In the genomic region with DNA sequence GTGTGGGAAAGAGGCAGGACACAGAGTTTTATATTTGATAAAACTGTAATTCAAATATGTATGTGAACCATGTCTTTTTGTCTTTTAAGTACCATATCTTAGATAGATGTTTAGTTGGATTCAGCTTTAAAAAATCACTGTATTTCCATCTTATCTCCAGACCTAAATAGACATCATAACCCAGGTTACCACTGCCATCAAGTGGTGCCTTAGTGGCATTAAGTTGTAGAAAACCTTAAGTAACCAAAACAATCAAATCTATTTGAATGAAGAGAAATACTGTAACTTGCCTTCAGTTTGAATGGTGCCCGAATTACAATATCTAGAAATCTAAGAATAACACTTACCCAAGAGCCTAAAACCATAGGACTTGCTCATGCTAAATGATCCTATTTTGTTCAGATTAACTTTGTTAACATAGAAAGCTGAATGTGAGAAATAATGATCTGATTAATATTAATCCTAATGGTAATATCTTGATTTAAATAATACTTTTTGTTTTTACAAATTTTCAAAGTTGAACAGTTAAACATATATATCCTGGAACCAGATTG, we compare ENCODE assay signal across 7 cellular contexts.
DNase-seq lines count a peak whose midpoint lies in the region; ATAC-seq, FAIRE-seq and TF ChIP-seq lines count a peak whose summit lies in the region.

No MANE protein-coding gene starts in this region.

- intact Hi-C loops in GM12878 (cut with micrococcal nuclease; ENCODE audit: unreplicated experiment): loop anchor here (1.0 to 5.0 kb wide), 2 partner anchors 866 to 936 kb away; no protein-coding TSS in a partner anchor
- intact Hi-C loops in uterus (cut with DNase I; ENCODE audit: low total_unique reads): no loop called here

- H3K27ac ChIP-seq in GM12878 (ENCODE audit: control insufficient read depth, insufficient read depth): no peak overlapping the region
- H3K27ac ChIP-seq in uterus: no peak overlapping the region

- in situ Hi-C loops in GM13977 (cut with MboI; ENCODE audit: low pct_unique_long_range_greater_than_20kb, low sequenced_read_pairs, unreplicated experiment): loop anchor here (25.0 kb wide), 1 partner anchor 231 kb away; no protein-coding TSS in a partner anchor
- in situ Hi-C loops in GM12878 (cut with MboI): loop anchor here (10.0 to 25.0 kb wide), 3 partner anchors 633 to 927 kb away; a partner anchor contains a TSS

- CTCF ChIA-PET in GM12878 (lab: Yijun Ruan, JAX): interaction anchor here (0.6 to 1.7 kb wide), 5 partner anchors 248 to 1156 kb away, joined by 3 to 6 read pairs (median 4); no protein-coding TSS in a partner anchor

- FAIRE-seq in GM12878 (lab: Jason Lieb, UNC): no peak

- no peaks in the 10 kb centered on the region for H3K79me2 ChIP-seq in GM12878 (ENCODE audit: control insufficient read depth, insufficient read depth, low read length)

- no peak overlapping the region for H2AFZ ChIP-seq in GM12878 (ENCODE audit: control insufficient read depth, low read depth, low read length)

- no peak overlapping the region for H3K9ac ChIP-seq in GM12878 (ENCODE audit: control insufficient read depth, insufficient read depth, low read length)

- no peaks in the 10 kb centered on the region for H3K27me3 ChIP-seq in GM12878 (replicated peaks in 1 of 2; ENCODE audit: control insufficient read depth in 2 of 2, insufficient read depth in 2 of 2, low read length in 1 of 2)
- no peaks in the 10 kb centered on the region for H3K27me3 ChIP-seq in uterus

- no peaks in the 10 kb centered on the region for H3K4me1 Mint-ChIP-seq in activated T-cell treated with anti-CD3 and anti-CD28 coated beads, Interleukin-2, amount 50 U/mL, for 24 hours (ENCODE audit: low read depth)

- H3K9me3 ChIP-seq in GM12878 (replicated peaks; ENCODE audit: control insufficient read depth, insufficient read depth, low read length): no peaks in the 10 kb centered on the region
- no peaks in the 10 kb centered on the region for H3K9me3 ChIP-seq in uterus

- no peaks in the 10 kb centered on the region for H4K20me1 ChIP-seq in GM12878 (ENCODE audit: control insufficient read depth, insufficient read depth)

- H3K27me3 Mint-ChIP-seq in activated T-cell treated with anti-CD3 and anti-CD28 coated beads, Interleukin-2, amount 50 U/mL, for 24 hours: no peaks in the 10 kb centered on the region

- DNase-seq in GM13977 (ENCODE audit: low spot score) (peak; percentile 11), NCI-H1436 treated with DMSO at 0.1 percent for 48 hours (lab: John Stamatoyannopoulos, UW) (peak; percentile 29), GM12878 (ENCODE audit: low read depth, low spot score) (no peak), myocyte (ENCODE audit: low read depth) (peak; percentile 34), T-helper 1 cell (no peak), uterus (no peak)
- DNase-seq in activated T-cell treated with anti-CD3 and anti-CD28 coated beads, Interleukin-2, amount 50 U/mL, for 24 hours: no peak

- no peaks in the 10 kb centered on the region for H3K4me1 ChIP-seq in GM12878 (ENCODE audit: control insufficient read depth, insufficient read depth, low read length)
- H3K4me1 ChIP-seq in uterus: no peaks in the 10 kb centered on the region

- POLR2A ChIA-PET in GM12878 (lab: Charles Lee): no interaction called here

- BruUV-seq in GM12878 (replicated peaks; lab: Mats Ljungman, UMichigan): no TSS peak

- no peak overlapping the region for H3K4me2 ChIP-seq in GM12878 (ENCODE audit: control insufficient read depth, insufficient read depth)

- H3K36me3 Mint-ChIP-seq in activated T-cell treated with anti-CD3 and anti-CD28 coated beads, Interleukin-2, amount 50 U/mL, for 24 hours (ENCODE audit: low read depth): no peaks in the 10 kb centered on the region

- H3K4me3 ChIP-seq in GM12878: no peak overlapping the region
- H3K4me3 ChIP-seq in uterus: no peak overlapping the region

- TF ChIP-seq RAD21 in GM12878 (IDR thresholded peaks at IDR 0.05; ENCODE audit: insufficient read depth, low read depth, low read length): peak; percentile 59

- RAD21 ChIA-PET in GM12878 (lab: Charles Lee; ENCODE audit: unreplicated experiment): interaction anchor here (0.6 to 1.6 kb wide), 3 partner anchors 94 to 246 kb away, joined by 3 to 6 read pairs (median 4); no protein-coding TSS in a partner anchor

- TF ChIP-seq CTCF in GM13977 (IDR thresholded peaks at IDR 0.05; ENCODE audit: extremely low read depth, insufficient read depth, missing control alignments): peak; percentile 50
- TF ChIP-seq CTCF in GM12878 (IDR thresholded peaks at IDR 0.05 in 2 of 3, conservative IDR thresholded peaks at IDR 0.05 in 1 of 3; ENCODE audit: control insufficient read depth in 2 of 3, extremely low read depth in 1 of 3, insufficient read depth in 1 of 3, low read depth in 3 of 3, low read length in 3 of 3): peak in 2 of 3 experiments; percentile 28 to 38; a peak in 3 of 6 replicates
- TF ChIP-seq CTCF in uterus (IDR thresholded peaks at IDR 0.05): no peak

- no peak for ATAC-seq in GM12878

- H3K27ac Mint-ChIP-seq in activated T-cell treated with anti-CD3 and anti-CD28 coated beads, Interleukin-2, amount 50 U/mL, for 24 hours: no peak overlapping the region

- SMC1A ChIA-PET in GM12878 (lab: Charles Lee; ENCODE audit: uncharacterized antibody, unreplicated experiment): interaction anchor here (0.7 to 1.8 kb wide), 4 partner anchors 22 to 1156 kb away, joined by 3 to 4 read pairs (median 3); no protein-coding TSS in a partner anchor

- TF ChIP-seq EP300 in GM12878 (IDR thresholded peaks at IDR 0.05; ENCODE audit: borderline replicate concordance in 1 of 2, control insufficient read depth in 1 of 2, low read depth in 2 of 2, low read length in 2 of 2): no peak

- WGBS in GM12878 (ENCODE audit: insufficient coverage, insufficient replicate concordance, low lambda C conversion rate, missing lambda C conversion rate): 0% methylated on average over 1 of the region's 1 CpG

- H3K36me3 ChIP-seq in GM12878 (ENCODE audit: control insufficient read depth in 2 of 2, insufficient read depth in 2 of 2, low read length in 1 of 2) (no peaks in the 10 kb centered on the region), uterus (no peaks in the 10 kb centered on the region)

- H3K9me3 Mint-ChIP-seq in activated T-cell treated with anti-CD3 and anti-CD28 coated beads, Interleukin-2, amount 50 U/mL, for 24 hours: no peaks in the 10 kb centered on the region

- TF ChIP-seq POLR2A in GM12878 (IDR thresholded peaks at IDR 0.05; ENCODE audit: low read depth, low read length) (no peak), uterus (IDR thresholded peaks at IDR 0.05) (no peak)

- no peak overlapping the region for H3K4me3 Mint-ChIP-seq in activated T-cell treated with anti-CD3 and anti-CD28 coated beads, Interleukin-2, amount 50 U/mL, for 24 hours

TF ChIP-seq in GM12878, 131 proteins besides CTCF, POLR2A, EP300 and RAD21:
- peak; percentile 30; the same call in 1 of the 2 replicates for TF ChIP-seq SMC3 (IDR thresholded peaks at IDR 0.05; ENCODE audit: borderline replicate concordance, low read length)
- TF ChIP-seq ZNF274 (IDR thresholded peaks at IDR 0.05; ENCODE audit: insufficient read depth, insufficient read length): no peak

Comparison
In these comparisons a context has a peak if more than half of its experiments do, and no peak if none do; other contexts are left out.
1. DNase-seq: peak in GM13977 (single experiment), NCI-H1436 treated with DMSO at 0.1 percent for 48 hours (single experiment) and myocyte (single experiment); none in GM12878 (single experiment), T-helper 1 cell (0 of 5), uterus (0 of 2) and activated T-cell treated with anti-CD3 and anti-CD28 coated beads, Interleukin-2, amount 50 U/mL, for 24 hours (single experiment).
2. CTCF ChIP-seq: peak in GM13977 (single experiment) and GM12878 (2 of 3); none in uterus (0 of 4).